In the genomic region with DNA sequence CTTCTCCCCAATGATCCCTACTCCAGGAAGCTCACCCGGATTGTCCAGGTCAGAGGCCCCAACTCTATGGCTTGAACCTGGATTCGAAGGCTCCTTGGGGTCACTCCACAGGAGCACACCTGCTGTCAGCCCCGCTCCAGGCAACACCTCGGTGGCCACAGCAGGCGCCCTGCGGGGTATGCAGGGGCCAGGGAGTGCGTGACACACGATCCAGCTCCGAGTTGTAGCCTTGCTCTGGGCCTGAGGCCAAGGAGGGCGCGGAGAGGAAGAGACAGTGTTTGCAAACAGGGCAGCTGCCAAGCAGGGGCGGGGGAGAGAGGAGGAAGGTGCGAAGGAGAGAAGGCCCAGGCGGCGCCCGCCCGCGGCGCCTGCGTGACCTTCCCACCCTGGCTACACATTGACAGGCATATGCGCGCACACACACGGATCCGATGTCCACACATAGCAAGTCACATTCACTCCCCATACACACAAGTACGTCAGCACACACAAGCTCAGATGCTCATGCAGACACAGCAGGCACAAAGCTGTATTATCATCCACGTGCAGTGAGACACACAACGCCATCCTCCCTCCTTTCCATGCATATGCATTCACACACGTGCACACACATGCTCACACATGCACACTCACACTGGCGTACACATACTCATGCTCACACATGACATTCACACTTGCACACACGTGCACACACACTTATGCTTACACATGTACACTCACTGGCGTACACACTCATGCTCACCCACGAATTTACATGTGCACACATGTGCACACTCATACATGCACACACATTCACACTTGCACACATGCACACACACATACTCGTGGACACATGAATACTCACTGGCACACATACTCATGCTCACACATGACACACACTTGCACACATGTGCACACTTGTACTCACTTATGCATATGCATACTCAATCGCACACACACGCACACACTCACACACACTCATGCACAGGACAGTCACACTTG, we compare ENCODE assay signal across 9 cellular contexts. TPM values are rescaled to one million over a fixed set of nuclear protein-coding genes. Genes with fewer than 3 reads are reported as not detected.
A peak's percentile ranks its signal among the peaks of the same experiment; 100 is the strongest.
DNase-seq lines count a peak whose midpoint lies in the region; ATAC-seq and TF ChIP-seq lines count a peak whose summit lies in the region.
"Had no signal": no experiment of that assay in that cellular context is flagged by ENCODE, and none has a peak within 500 bp of the region (broad histone marks: within the 10 kb centered on the region; RNA-seq: fewer than 3 reads in every experiment).

No MANE protein-coding gene starts in this region.

- H3K27me3 Mint-ChIP-seq in glutamatergic neuron (ENCODE audit: unreplicated experiment), result peaks cover 2% of the 10 kb centered on the region

- TF ChIP-seq CTCF in HL-60 (IDR thresholded peaks at IDR 0.05; ENCODE audit: insufficient read depth, low read length) (no peak), fibroblast of lung (conservative IDR thresholded peaks at IDR 0.05 in 1 of 2, IDR thresholded peaks at IDR 0.05 in 1 of 2; ENCODE audit: low read depth in 1 of 2, low read length in 2 of 2) (no peak), prostate gland (IDR thresholded peaks at IDR 0.05) (no peak), glutamatergic neuron (IDR thresholded peaks at IDR 0.05; ENCODE audit: partially characterized antibody, unreplicated experiment) (no peak)

- H3K27me3 ChIP-seq in HL-60 (ENCODE audit: insufficient read depth, poor library complexity, severe bottlenecking) (no peaks in the 10 kb centered on the region), fibroblast of lung (ENCODE audit: control insufficient read depth, insufficient read depth, low read length) (no peaks in the 10 kb centered on the region), prostate gland (replicated peaks; ENCODE audit: insufficient read depth) (no peaks in the 10 kb centered on the region)

- H3K4me1 ChIP-seq in fibroblast of lung (ENCODE audit: control insufficient read depth, extremely low read depth, insufficient read depth, low read length), result peaks cover 9% of the 10 kb centered on the region
- peaks cover 5% of the 10 kb centered on the region for H3K4me1 ChIP-seq in prostate gland (replicated peaks)

- H3K27ac Mint-ChIP-seq in glutamatergic neuron (ENCODE audit: unreplicated experiment), result no peak overlapping the region

- peak overlapping the region; percentile 32 for H3K4me2 ChIP-seq in fibroblast of lung (ENCODE audit: extremely low read depth, insufficient read depth, low read length)

- intact Hi-C loops in prostate gland (cut with DNase I), result no loop called here

- no peak for TF ChIP-seq POLR2A in prostate gland (IDR thresholded peaks at IDR 0.05)

- H3K27ac ChIP-seq in HL-60 (replicated peaks), result no peak overlapping the region
- no peak overlapping the region for H3K27ac ChIP-seq in fibroblast of lung (ENCODE audit: insufficient read depth, low read length)
- no peak overlapping the region for H3K27ac ChIP-seq in prostate gland

- no peak overlapping the region for H3K4me3 Mint-ChIP-seq in glutamatergic neuron (ENCODE audit: unreplicated experiment)

- 21% methylated on average over 35 of the region's 35 CpGs for WGBS in prostate gland

- no peaks in the 10 kb centered on the region for H3K36me3 ChIP-seq in fibroblast of lung (ENCODE audit: control insufficient read depth, insufficient read depth, low read length)
- no peaks in the 10 kb centered on the region for H3K36me3 ChIP-seq in prostate gland

- peak; percentile 25 to 63 for DNase-seq in HL-60 (ENCODE audit: low read depth in 1 of 2, low spot score in 1 of 2)
- DNase-seq in NCI-H69 (lab: John Stamatoyannopoulos, UW), result peak; percentile 98
- peak; percentile 52 to 84 for DNase-seq in fibroblast of lung (ENCODE audit: low read depth in 2 of 2)
- peak; percentile 32 for DNase-seq in prostate gland (ENCODE audit: low spot score)
- no peak for DNase-seq in glutamatergic neuron
- no peak for DNase-seq in activated CD4-positive, alpha-beta T cell treated with anti-CD3 and anti-CD28 coated beads for 48 hours
- no peak for DNase-seq in inferior parietal cortex (ENCODE audit: extremely low spot score)

- H3K36me3 Mint-ChIP-seq in glutamatergic neuron (ENCODE audit: unreplicated experiment), result no peaks in the 10 kb centered on the region

- H3K9me3 ChIP-seq in fibroblast of lung (ENCODE audit: control insufficient read depth, insufficient read depth, low read depth, low read length) (no peaks in the 10 kb centered on the region), prostate gland (no peaks in the 10 kb centered on the region)

- ATAC-seq in GM21367 (IDR thresholded peaks at IDR 0.05; ENCODE audit: unreplicated experiment), result no peak

- H3K9ac ChIP-seq in fibroblast of lung (ENCODE audit: insufficient read depth, low read length), result no peak overlapping the region

- H3K4me3 ChIP-seq in HL-60 (replicated peaks; ENCODE audit: insufficient read depth, low read length) (no peak overlapping the region), fibroblast of lung (replicated peaks in 1 of 4; ENCODE audit: control extremely low read depth in 1 of 4, insufficient read depth in 1 of 4, low read depth in 3 of 4, low read length in 4 of 4) (no peak overlapping the region), prostate gland (no peak overlapping the region)
- H3K4me3 ChIP-seq: dorsolateral prefrontal cortex had no signal

- peaks cover 6% of the 10 kb centered on the region for H3K4me1 Mint-ChIP-seq in glutamatergic neuron (ENCODE audit: low read depth, unreplicated experiment)

- H3K9me3 Mint-ChIP-seq in glutamatergic neuron (ENCODE audit: unreplicated experiment), result peaks cover 2% of the 10 kb centered on the region

- no peaks in the 10 kb centered on the region for H3K79me2 ChIP-seq in fibroblast of lung (ENCODE audit: control insufficient read depth, insufficient read depth, low read length)

- no peaks in the 10 kb centered on the region for H4K20me1 ChIP-seq in fibroblast of lung (ENCODE audit: control insufficient read depth, extremely low read depth, insufficient read depth, low read length)

- H2AFZ ChIP-seq in fibroblast of lung (ENCODE audit: low read length), result no peak overlapping the region

RNA-seq across cellular contexts. Expression of a gene that starts 10.4 kb away (rescaled TPM):
- total RNA-seq in fibroblast of lung (not detected in 2 replicates), prostate gland (not detected), glutamatergic neuron (ENCODE audit: unreplicated experiment) (0.42 TPM)
- not detected in 2 replicates for polyA plus RNA-seq in fibroblast of lung
- polyA plus RNA-seq in fibroblast of lung (2012), result not detected in 2 replicates
- polyA minus RNA-seq in fibroblast of lung (ENCODE audit: low replicate concordance), result not detected in 2 replicates
- total RNA-seq: dorsolateral prefrontal cortex had no signal

RNA-seq across cellular contexts. Expression of a gene that starts 18.8 kb away (rescaled TPM):
- total RNA-seq in fibroblast of lung (0.26 and 0.66 TPM in 2 replicates), prostate gland (under 1 TPM; 0.23 to 0.74 TPM), glutamatergic neuron (ENCODE audit: unreplicated experiment) (not detected)
- not detected in 2 replicates for polyA plus RNA-seq in fibroblast of lung
- polyA plus RNA-seq in fibroblast of lung (2012), result 0.16 TPM in 1 of 2 replicates, not detected in the other
- not detected in 2 replicates for polyA minus RNA-seq in fibroblast of lung (ENCODE audit: low replicate concordance)

RNA-seq across cellular contexts. Expression of a gene that starts 38.3 kb away (rescaled TPM):
- total RNA-seq in fibroblast of lung (19.3 and 19.7 TPM in 2 replicates), prostate gland (1 to 10 TPM; 5.6 to 8.6 TPM), glutamatergic neuron (ENCODE audit: unreplicated experiment) (7.6 TPM)
- 2.1 and 3.0 TPM in 2 replicates for polyA plus RNA-seq in fibroblast of lung
- 20.2 and 42.7 TPM in 2 replicates for polyA plus RNA-seq in fibroblast of lung (2012)
- polyA minus RNA-seq in fibroblast of lung (ENCODE audit: low replicate concordance), result 8.9 and 28.3 TPM in 2 replicates

RNA-seq across cellular contexts. Expression of a gene that starts 41.5 kb away (rescaled TPM):
- total RNA-seq in fibroblast of lung, result 12.1 and 18.2 TPM in 2 replicates
- polyA plus RNA-seq in fibroblast of lung, result 18.3 and 19.3 TPM in 2 replicates
- 36.3 and 47.2 TPM in 2 replicates for polyA plus RNA-seq in fibroblast of lung (2012)
- polyA minus RNA-seq in fibroblast of lung (ENCODE audit: low replicate concordance), result 15.7 and 40.5 TPM in 2 replicates
- total RNA-seq in prostate gland, result 10 to 100 TPM; 10.8 to 19.8 TPM
- 125 TPM for total RNA-seq in glutamatergic neuron (ENCODE audit: unreplicated experiment)

RNA-seq across cellular contexts. Expression of a gene that starts 50.1 kb away (rescaled TPM):
- total RNA-seq in fibroblast of lung (0.77 and 1.3 TPM in 2 replicates), prostate gland (10 to 100 TPM; 10.9 to 66.4 TPM), glutamatergic neuron (ENCODE audit: unreplicated experiment) (13.7 TPM)
- 0.49 and 0.86 TPM in 2 replicates for polyA plus RNA-seq in fibroblast of lung
- 3.0 and 4.4 TPM in 2 replicates for polyA plus RNA-seq in fibroblast of lung (2012)
- polyA minus RNA-seq in fibroblast of lung (ENCODE audit: low replicate concordance), result 1.1 and 1.5 TPM in 2 replicates

Comparison
In these comparisons a context has a peak if more than half of its experiments do, and no peak if none do; other contexts are left out.
1. DNase-seq: peak in HL-60 (2 of 2), NCI-H69 (single experiment), fibroblast of lung (2 of 2) and prostate gland (single experiment); none in glutamatergic neuron (single experiment), activated CD4-positive, alpha-beta T cell treated with anti-CD3 and anti-CD28 coated beads for 48 hours (single experiment) and inferior parietal cortex (single experiment).